8 cellular contexts compared by ENCODE assay signal in genomic region chr4:123505077-123505456, GRCh38.
DNase-seq lines count a peak whose midpoint lies in the region; ATAC-seq and TF ChIP-seq lines count a peak whose summit lies in the region.

No MANE protein-coding gene starts in this region.

- H3K36me3 ChIP-seq in SJCRH30 (no peaks in the 10 kb centered on the region), heart right ventricle (no peaks in the 10 kb centered on the region)

- peak overlapping the region; percentile 51 for H3K27ac Mint-ChIP-seq in activated CD4-positive, alpha-beta T cell treated with anti-CD3 and anti-CD28 coated beads, Interleukin-2, amount 10 ng/mL, durations not matched to agents 7 days and 5 days

- peaks cover 16% of the 10 kb centered on the region for H3K4me1 ChIP-seq in SJCRH30
- H3K4me1 ChIP-seq in heart right ventricle: peaks cover 0 to 16% (median 5%) of the 10 kb centered on the region in 9 donors

- H3K27me3 Mint-ChIP-seq in activated CD4-positive, alpha-beta T cell treated with anti-CD3 and anti-CD28 coated beads, Interleukin-2, amount 10 ng/mL, durations not matched to agents 7 days and 5 days: peaks cover 27% of the 10 kb centered on the region

- TF ChIP-seq CTCF in heart right ventricle (IDR thresholded peaks at IDR 0.05): no peak

- H3K4me3 Mint-ChIP-seq in activated CD4-positive, alpha-beta T cell treated with anti-CD3 and anti-CD28 coated beads, Interleukin-2, amount 10 ng/mL, durations not matched to agents 7 days and 5 days: peak overlapping the region; percentile 79

- H3K9me3 Mint-ChIP-seq in activated CD4-positive, alpha-beta T cell treated with anti-CD3 and anti-CD28 coated beads, Interleukin-2, amount 10 ng/mL, durations not matched to agents 7 days and 5 days: no peaks in the 10 kb centered on the region

- H3K27ac ChIP-seq in SJCRH30: peak overlapping the region; percentile 90
- peak overlapping the region in 8 of 10 donors; percentile 66 to 87 (median 79) for H3K27ac ChIP-seq in heart right ventricle

- peaks cover 2% of the 10 kb centered on the region for H3K36me3 Mint-ChIP-seq in activated CD4-positive, alpha-beta T cell treated with anti-CD3 and anti-CD28 coated beads, Interleukin-2, amount 10 ng/mL, durations not matched to agents 7 days and 5 days (ENCODE audit: low read depth)

- CTCF ChIA-PET in activated CD4-positive, alpha-beta T cell treated with anti-CD3 and anti-CD28 coated beads, Interleukin-2, amount 10 ng/mL, durations not matched to agents 7 days and 5 days (lab: Charles Lee): interaction anchor here (0.6 to 0.9 kb wide), 2 partner anchors 16 to 48 kb away, joined by 3 read pairs; no protein-coding TSS in a partner anchor

- intact Hi-C loops in heart right ventricle (cut with DNase I): loop anchor here in 3 of 10 donors (5.0 to 10.0 kb wide), 2 partner anchors 98 to 100 kb away; no protein-coding TSS in a partner anchor

- peaks cover 12% of the 10 kb centered on the region for H3K4me1 Mint-ChIP-seq in activated CD4-positive, alpha-beta T cell treated with anti-CD3 and anti-CD28 coated beads, Interleukin-2, amount 10 ng/mL, durations not matched to agents 7 days and 5 days

- no peak for DNase-seq in activated CD4-positive, alpha-beta T cell treated with anti-CD3 and anti-CD28 coated beads, Interleukin-2, amount 10 ng/mL, durations not matched to agents 7 days and 5 days
- DNase-seq in activated CD4-positive, alpha-beta T cell treated with anti-CD3 and anti-CD28 coated beads, Interleukin-2, amount 50 U/mL, for 48 hours: no peak
- DNase-seq in SJCRH30: peak; percentile 38 to 66
- DNase-seq in heart right ventricle: no peak
- DNase-seq in renal cortical epithelial cell (ENCODE audit: low read depth): peak; percentile 60
- DNase-seq in globus pallidus (ENCODE audit: low spot score): no peak
- no peak for DNase-seq in glomerular visceral epithelial cell (ENCODE audit: extremely low spot score)

- WGBS in heart right ventricle, 2 donors: 18 to 20% methylated on average over 11 of the region's 11 CpGs

- POLR2A ChIA-PET in activated CD4-positive, alpha-beta T cell treated with anti-CD3 and anti-CD28 coated beads, Interleukin-2, amount 10 ng/mL, durations not matched to agents 7 days and 5 days (lab: Charles Lee): no interaction called here

- ATAC-seq in heart right ventricle (no peak), GM19395 (IDR thresholded peaks at IDR 0.05; ENCODE audit: unreplicated experiment) (no peak)

- H3K4me3 ChIP-seq in SJCRH30: peak overlapping the region; percentile 65
- peak overlapping the region in 9 of 10 donors; percentile 49 to 70 (median 62) for H3K4me3 ChIP-seq in heart right ventricle

- H3K27me3 ChIP-seq in SJCRH30: no peaks in the 10 kb centered on the region
- H3K27me3 ChIP-seq in heart right ventricle: peaks cover 0 to 17% (median 0%) of the 10 kb centered on the region in 7 donors

- H3K9me3 ChIP-seq in SJCRH30 (replicated peaks) (no peaks in the 10 kb centered on the region), heart right ventricle (peaks cover 0 to 4% (median 0%) of the 10 kb centered on the region in 11 donors)

Comparison
In these comparisons a context has a peak if more than half of its experiments do, and no peak if none do; other contexts are left out.
1. DNase-seq: peak in SJCRH30 (2 of 2) and renal cortical epithelial cell (single experiment); none in activated CD4-positive, alpha-beta T cell treated with anti-CD3 and anti-CD28 coated beads, Interleukin-2, amount 10 ng/mL, durations not matched to agents 7 days and 5 days (single experiment), activated CD4-positive, alpha-beta T cell treated with anti-CD3 and anti-CD28 coated beads, Interleukin-2, amount 50 U/mL, for 48 hours (0 of 2), heart right ventricle (0 of 2), globus pallidus (single experiment) and glomerular visceral epithelial cell (single experiment).